ENCODE assay signal across 23 cellular contexts in the genomic region with DNA sequence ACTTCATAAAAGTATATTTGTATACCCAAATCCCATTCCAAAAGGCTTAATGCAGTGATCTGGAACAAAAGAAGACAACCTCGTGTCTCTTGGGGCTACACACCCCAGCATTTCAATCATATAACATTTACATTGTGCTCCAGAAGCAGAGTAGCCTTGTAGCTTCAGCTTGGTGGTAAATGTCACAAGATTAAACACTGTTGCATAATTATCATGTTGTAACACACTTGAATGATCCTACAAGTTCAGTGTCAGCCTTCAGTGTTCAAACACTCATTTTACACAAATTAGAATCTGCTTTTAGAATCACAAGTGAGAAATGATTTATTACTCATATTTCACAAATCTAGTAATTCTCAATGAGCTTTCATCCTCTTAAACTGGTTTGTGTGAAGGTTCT.
"Had no signal": no experiment of that assay in that cellular context is flagged by ENCODE, and none has a peak within 500 bp of the region (broad histone marks: within the 10 kb centered on the region; RNA-seq: fewer than 3 reads in every experiment).

No MANE protein-coding gene starts in this region.

- H3K36me3 ChIP-seq: gastroesophageal sphincter, lower lobe of right lung, thoracic aorta, vagina had no signal

- H3K4me1 ChIP-seq: gastroesophageal sphincter, lower lobe of right lung, vagina had no signal

- H3K9me3 ChIP-seq: gastroesophageal sphincter, lower lobe of right lung, thoracic aorta, vagina had no signal

- H3K4me3 ChIP-seq: gastroesophageal sphincter, lower lobe of right lung, thoracic aorta, vagina had no signal

- H3K27ac ChIP-seq: gastroesophageal sphincter, lower lobe of right lung, thoracic aorta, vagina, VCaP had no signal

- ATAC-seq: activated CD4-positive, CD25-positive, alpha-beta regulatory T cell treated with anti-CD3 and anti-CD28 coated beads, Interleukin-2, amount 50 U/mL, for 24 hours; activated naive CD4-positive, alpha-beta T cell treated with anti-CD3 and anti-CD28 coated beads, Interleukin-2, amount 50 U/mL, for 72 hours; activated T-helper 17 cell treated with anti-CD3 and anti-CD28 coated beads, Interleukin-2, amount 50 U/mL, for 72 hours; gastroesophageal sphincter; left cardiac atrium; lower lobe of right lung; naive thymus-derived CD4-positive, alpha-beta T cell had no signal

- H3K27me3 ChIP-seq: gastroesophageal sphincter, vagina had no signal

- DNase-seq: activated CD4-positive, alpha-beta memory T cell treated with anti-CD3 and anti-CD28 coated beads, Interleukin-2, amount 10 ng/mL, durations not matched to agents 7 days and 5 days; activated CD4-positive, alpha-beta T cell treated with anti-CD3 and anti-CD28 coated beads, Interleukin-2, amount 10 ng/mL, durations not matched to agents 24 days and 14 days; aorta; caudate nucleus; dermis blood vessel endothelial cell; effector CD8-positive, alpha-beta T cell; head of caudate nucleus; islet precursor cell; left cardiac atrium; lower lobe of right lung; mesendoderm; naive thymus-derived CD4-positive, alpha-beta T cell; occipital lobe; posterior cingulate gyrus; stimulated activated CD4-positive, alpha-beta T cell treated with anti-CD3 and anti-CD28 coated beads, Interleukin-4, amount 100 ng/mL, for 24 hours; stimulated activated naive CD4-positive, alpha-beta T cell treated with Interleukin-2 at 50 U/mL for 16 hours had no signal
